10 cellular contexts compared by ENCODE assay signal in the genomic region with DNA sequence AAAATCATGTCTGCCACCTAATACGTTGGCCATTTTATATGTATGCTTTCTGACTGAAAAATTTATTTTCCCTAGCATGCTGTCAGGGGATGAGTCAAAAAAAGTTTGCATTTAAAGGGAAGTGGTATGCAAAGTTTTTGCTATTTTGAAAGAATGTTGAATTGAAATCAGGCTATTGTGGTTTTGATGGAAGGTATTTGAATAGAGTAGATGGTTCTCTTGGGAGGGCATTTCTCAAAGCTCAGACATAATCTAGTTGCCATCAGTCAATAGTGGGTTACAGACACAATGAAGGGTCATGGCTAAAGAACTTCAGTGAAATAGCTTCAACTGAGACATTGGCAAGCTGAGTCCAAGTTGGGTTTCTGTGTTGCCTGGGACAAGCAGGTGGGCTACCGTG.
A peak's percentile ranks its signal among the peaks of the same experiment; 100 is the strongest.
DNase-seq lines count a peak whose midpoint lies in the region; ATAC-seq lines count a peak whose summit lies in the region.
"Had no signal": no experiment of that assay in that cellular context is flagged by ENCODE, and none has a peak within 500 bp of the region (broad histone marks: within the 10 kb centered on the region; RNA-seq: fewer than 3 reads in every experiment).

No MANE protein-coding gene starts in this region.

- no peak overlapping the region for H3K27ac Mint-ChIP-seq in activated T-helper 2 cell treated with anti-CD3 and anti-CD28 coated beads, Interferon-gamma antibody, Interleukin-2, Interleukin-4, amounts not matched to agents 10 μg/mL and 5 μg/mL and 100 μg/mL, durations not matched to agents 14 hours and 24 hours and 36 hours
- H3K27ac Mint-ChIP-seq: activated naive CD8-positive, alpha-beta T cell had no signal

- H3K4me1 Mint-ChIP-seq in activated T-helper 2 cell treated with anti-CD3 and anti-CD28 coated beads, Interferon-gamma antibody, Interleukin-2, Interleukin-4, amounts not matched to agents 10 μg/mL and 5 μg/mL and 100 μg/mL, durations not matched to agents 14 hours and 24 hours and 36 hours (ENCODE audit: low read depth), result no peaks in the 10 kb centered on the region

- H3K4me3 Mint-ChIP-seq in activated T-helper 2 cell treated with anti-CD3 and anti-CD28 coated beads, Interferon-gamma antibody, Interleukin-2, Interleukin-4, amounts not matched to agents 10 μg/mL and 5 μg/mL and 100 μg/mL, durations not matched to agents 14 hours and 24 hours and 36 hours (ENCODE audit: low read depth), result no peak overlapping the region
- H3K4me3 Mint-ChIP-seq: activated naive CD8-positive, alpha-beta T cell had no signal

- no peaks in the 10 kb centered on the region for H3K27me3 Mint-ChIP-seq in activated T-helper 2 cell treated with anti-CD3 and anti-CD28 coated beads, Interferon-gamma antibody, Interleukin-2, Interleukin-4, amounts not matched to agents 10 μg/mL and 5 μg/mL and 100 μg/mL, durations not matched to agents 14 hours and 24 hours and 36 hours (ENCODE audit: low read depth)
- H3K27me3 Mint-ChIP-seq: activated naive CD8-positive, alpha-beta T cell had no signal

- ATAC-seq in GM19324 (IDR thresholded peaks at IDR 0.05; ENCODE audit: low FRiP score, unreplicated experiment) (peak; percentile 91), HG02798 (IDR thresholded peaks at IDR 0.05; ENCODE audit: poor library complexity, unreplicated experiment) (peak; percentile 94), HG03571 (IDR thresholded peaks at IDR 0.05; ENCODE audit: unreplicated experiment) (peak; percentile 91), Right ventricle myocardium superior (ENCODE audit: poor library complexity) (no peak)
- ATAC-seq: PC-3 had no signal

- H3K36me3 Mint-ChIP-seq in activated T-helper 2 cell treated with anti-CD3 and anti-CD28 coated beads, Interferon-gamma antibody, Interleukin-2, Interleukin-4, amounts not matched to agents 10 μg/mL and 5 μg/mL and 100 μg/mL, durations not matched to agents 14 hours and 24 hours and 36 hours (ENCODE audit: low read depth), result no peaks in the 10 kb centered on the region

- intact Hi-C loops in activated T-helper 2 cell treated with anti-CD3 and anti-CD28 coated beads, Interferon-gamma antibody, Interleukin-2, Interleukin-4, amounts not matched to agents 10 μg/mL and 5 μg/mL and 100 μg/mL, durations not matched to agents 14 hours and 24 hours and 36 hours (cut with micrococcal nuclease), result no loop called here
- intact Hi-C loops in Right ventricle myocardium superior (cut with DNase I), result no loop called here

- no peaks in the 10 kb centered on the region for H3K9me3 Mint-ChIP-seq in activated T-helper 2 cell treated with anti-CD3 and anti-CD28 coated beads, Interferon-gamma antibody, Interleukin-2, Interleukin-4, amounts not matched to agents 10 μg/mL and 5 μg/mL and 100 μg/mL, durations not matched to agents 14 hours and 24 hours and 36 hours

- DNase-seq in EL (peak; percentile 4), T-helper 1 cell (no peak), Right ventricle myocardium superior (no peak), SW480 (ENCODE audit: low spot score) (no peak)
- DNase-seq in activated T-helper 2 cell treated with anti-CD3 and anti-CD28 coated beads, Interferon-gamma antibody, Interleukin-2, Interleukin-4, amounts not matched to agents 10 μg/mL and 5 μg/mL and 100 μg/mL, durations not matched to agents 14 hours and 24 hours and 36 hours (ENCODE audit: low spot score), result no peak
- DNase-seq: PC-3 had no signal
